Comparison of ENCODE assay signal across 8 cellular contexts in the genomic region with DNA sequence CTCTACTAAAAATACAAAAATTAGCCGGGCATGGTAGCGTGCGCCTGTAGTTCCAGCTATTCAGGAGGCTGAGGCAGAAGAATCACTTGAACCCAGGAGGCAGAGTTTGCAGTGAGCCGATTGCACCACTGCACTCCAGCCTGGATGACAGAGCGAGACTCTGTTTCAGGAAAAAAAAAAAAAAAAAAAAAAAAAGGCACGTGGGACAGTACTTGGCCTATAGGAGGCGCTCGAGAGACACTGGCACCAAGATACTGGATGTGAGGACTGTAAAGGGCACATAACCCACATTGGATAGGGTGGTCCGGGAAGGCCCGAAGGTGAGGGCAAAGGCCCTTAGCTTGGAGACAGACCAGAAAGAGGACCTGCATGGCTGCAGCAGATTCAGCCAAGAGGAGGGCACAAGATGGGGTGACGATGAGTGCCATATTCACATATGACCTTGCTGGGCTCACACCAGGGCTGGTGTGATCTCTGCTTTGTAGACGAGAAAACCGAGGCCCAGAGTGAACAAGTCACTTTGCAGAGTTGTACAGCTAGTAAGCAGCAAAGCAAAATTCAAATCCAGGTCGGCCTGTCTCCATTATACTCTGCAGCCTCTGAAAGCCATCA.
DNase-seq lines count a peak whose midpoint lies in the region; ATAC-seq and TF ChIP-seq lines count a peak whose summit lies in the region.

No MANE protein-coding gene starts in this region.

- H3K27ac ChIP-seq in heart left ventricle (no peak overlapping the region), ascending aorta (no peak overlapping the region)

- DNase-seq in heart left ventricle (no peak), cardiac septum (ENCODE audit: low spot score) (no peak), NAMALWA (ENCODE audit: low spot score) (peak; percentile 61), ascending aorta (ENCODE audit: low spot score in 2 of 2) (no peak), left kidney (ENCODE audit: low read depth, low spot score) (peak; percentile 75), type B pancreatic cell (ENCODE audit: extremely low spot score, unreplicated experiment) (no peak)

- no peaks in the 10 kb centered on the region for H3K27me3 Mint-ChIP-seq in type B pancreatic cell

- peaks cover 16% of the 10 kb centered on the region for H3K4me1 Mint-ChIP-seq in type B pancreatic cell (ENCODE audit: unreplicated experiment)

- H3K4me1 ChIP-seq in heart left ventricle: no peaks in the 10 kb centered on the region
- H3K4me1 ChIP-seq in ascending aorta: no peaks in the 10 kb centered on the region

- H3K27me3 ChIP-seq in heart left ventricle (no peaks in the 10 kb centered on the region), ascending aorta (no peaks in the 10 kb centered on the region)

- peaks cover 16% of the 10 kb centered on the region for H3K36me3 Mint-ChIP-seq in type B pancreatic cell

- no peak overlapping the region for H3K27ac Mint-ChIP-seq in type B pancreatic cell

- H3K9me3 Mint-ChIP-seq in type B pancreatic cell: no peaks in the 10 kb centered on the region

- no peak for TF ChIP-seq POLR2A in heart left ventricle (IDR thresholded peaks at IDR 0.05)

- H3K36me3 ChIP-seq in heart left ventricle (peaks cover 0 to 7% (median 0%) of the 10 kb centered on the region in 9 donors), ascending aorta (peaks cover 0 to 4% of the 10 kb centered on the region in 2 donors)

- peak in 10 of 12 donors; percentile 22 to 56 (median 38) for TF ChIP-seq CTCF in heart left ventricle (IDR thresholded peaks at IDR 0.05)
- TF ChIP-seq CTCF in ascending aorta (IDR thresholded peaks at IDR 0.05): peak in 2 of 3 experiments; percentile 24 to 30
- peak; percentile 76 for TF ChIP-seq CTCF in type B pancreatic cell (conservative IDR thresholded peaks at IDR 0.05)

- H3K4me3 ChIP-seq in heart left ventricle (no peak overlapping the region), ascending aorta (no peak overlapping the region)

- ATAC-seq in heart left ventricle (peak in 3 of 4 donors; percentile 22 to 39 (median 26)), HG03460 (IDR thresholded peaks at IDR 0.05; ENCODE audit: unreplicated experiment) (no peak), GM19395 (IDR thresholded peaks at IDR 0.05; ENCODE audit: unreplicated experiment) (no peak)

- no peaks in the 10 kb centered on the region for H3K9me3 ChIP-seq in heart left ventricle
- H3K9me3 ChIP-seq in ascending aorta: no peaks in the 10 kb centered on the region

- intact Hi-C loops in heart left ventricle (cut with DNase I): no loop called here
- intact Hi-C loops in cardiac septum (cut with DNase I): no loop called here
- intact Hi-C loops in ascending aorta (cut with DNase I): no loop called here

- WGBS in heart left ventricle, 4 donors: 71 to 75% (median 74%) methylated on average over 14 of the region's 14 CpGs

- H3K4me3 Mint-ChIP-seq in type B pancreatic cell: no peak overlapping the region

Comparison
In these comparisons a context has a peak if more than half of its experiments do, and no peak if none do; other contexts are left out.
1. ATAC-seq: peak in heart left ventricle (3 of 4); none in HG03460 (single experiment) and GM19395 (single experiment).
2. DNase-seq: peak in NAMALWA (single experiment) and left kidney (single experiment); none in heart left ventricle (0 of 5), cardiac septum (single experiment), ascending aorta (0 of 2) and type B pancreatic cell (single experiment).
3. Peak in every context shown above with its lines, with median percentiles within 50 percentile points of each other: CTCF ChIP-seq.